10 cellular contexts compared by ENCODE assay signal in genomic region chr12:56722832-56723231, GRCh38. TPM values are rescaled to one million over a fixed set of nuclear protein-coding genes. Genes with fewer than 3 reads are reported as not detected.
DNase-seq lines count a peak whose midpoint lies in the region; ATAC-seq and TF ChIP-seq lines count a peak whose summit lies in the region.
"Had no signal": no experiment of that assay in that cellular context is flagged by ENCODE, and none has a peak within 500 bp of the region (broad histone marks: within the 10 kb centered on the region; RNA-seq: fewer than 3 reads in every experiment).

No MANE protein-coding gene starts in this region.

- H3K9ac ChIP-seq in NT2/D1 (ENCODE audit: insufficient read length, low read depth) (peak overlapping the region; percentile 99), endodermal cell (ENCODE audit: extremely low read depth, low read length, poor library complexity, severe bottlenecking) (peak overlapping the region; percentile 99)

- H2AFZ ChIP-seq in neuron (ENCODE audit: low read depth, low read length): no peak overlapping the region

- TF ChIP-seq CTCF in Calu3 (IDR thresholded peaks at IDR 0.05; ENCODE audit: unreplicated experiment) (no peak), endodermal cell (conservative IDR thresholded peaks at IDR 0.05) (no peak)

- H3K27ac Mint-ChIP-seq in Calu3 (ENCODE audit: unreplicated experiment): peak overlapping the region; percentile 89
- peak overlapping the region; percentile 40 for H3K27ac Mint-ChIP-seq in endodermal cell

- peak overlapping the region; percentile 97 for H3K4me3 ChIP-seq in NT2/D1 (ENCODE audit: insufficient read length, low read depth)
- peak overlapping the region; percentile 99 for H3K4me3 ChIP-seq in endodermal cell (ENCODE audit: low read length)
- H3K4me3 ChIP-seq in neuron (ENCODE audit: low read length): peak overlapping the region; percentile 87
- H3K4me3 ChIP-seq: lung had no signal

- H3K9me3 Mint-ChIP-seq in Calu3 (ENCODE audit: low read depth, unreplicated experiment) (no peaks in the 10 kb centered on the region), endodermal cell (no peaks in the 10 kb centered on the region)

- no peaks in the 10 kb centered on the region for H3K9me3 ChIP-seq in NT2/D1 (ENCODE audit: insufficient read depth, low read length)
- H3K9me3 ChIP-seq in endodermal cell (ENCODE audit: control insufficient read depth, low read length): no peaks in the 10 kb centered on the region
- H3K9me3 ChIP-seq in neuron (ENCODE audit: low read length): no peaks in the 10 kb centered on the region

- peaks cover 68% of the 10 kb centered on the region for H3K36me3 Mint-ChIP-seq in Calu3 (ENCODE audit: insufficient read depth, unreplicated experiment)
- H3K36me3 Mint-ChIP-seq in endodermal cell (ENCODE audit: low read depth): peaks cover 56% of the 10 kb centered on the region

- H3K27me3 ChIP-seq in NT2/D1 (ENCODE audit: insufficient read depth, insufficient read length) (no peaks in the 10 kb centered on the region), endodermal cell (ENCODE audit: control insufficient read depth, insufficient read depth, low read length, poor library complexity, severe bottlenecking) (no peaks in the 10 kb centered on the region), neuron (ENCODE audit: insufficient read depth, low read length) (no peaks in the 10 kb centered on the region)

- H3K4me1 Mint-ChIP-seq in Calu3 (ENCODE audit: low read depth, unreplicated experiment) (peaks cover 52% of the 10 kb centered on the region), endodermal cell (peaks cover 52% of the 10 kb centered on the region)

- ATAC-seq in sciatic nerve (no peak), GM21576 (IDR thresholded peaks at IDR 0.05; ENCODE audit: unreplicated experiment) (no peak)

- peaks cover 64% of the 10 kb centered on the region for H3K36me3 ChIP-seq in NT2/D1 (ENCODE audit: insufficient read depth, insufficient read length, low read length)
- H3K36me3 ChIP-seq in endodermal cell (ENCODE audit: control insufficient read depth, insufficient read depth, low read length): peaks cover 55% of the 10 kb centered on the region
- H3K36me3 ChIP-seq in neuron (ENCODE audit: insufficient read depth, low read length): peaks cover 46% of the 10 kb centered on the region

- CTCF ChIA-PET in Calu3 (lab: Charles Lee): interaction anchor here (1.0 kb wide), 1 partner anchor 86 kb away, joined by 4 read pairs; no protein-coding TSS in a partner anchor

- H3K4me1 ChIP-seq in NT2/D1 (ENCODE audit: insufficient read depth, insufficient read length) (peaks cover 14% of the 10 kb centered on the region), endodermal cell (ENCODE audit: control insufficient read depth, insufficient read depth, low read length) (peaks cover 3% of the 10 kb centered on the region), neuron (ENCODE audit: insufficient read depth, low read length) (peaks cover 26% of the 10 kb centered on the region)

- BruUV-seq in Calu3 (replicated peaks; lab: Mats Ljungman, UMichigan): no TSS peak

- H3K27me3 Mint-ChIP-seq in Calu3 (ENCODE audit: unreplicated experiment) (no peaks in the 10 kb centered on the region), endodermal cell (ENCODE audit: insufficient read depth) (no peaks in the 10 kb centered on the region)

- intact Hi-C loops in Calu3 (cut with micrococcal nuclease; ENCODE audit: unreplicated experiment) (loop anchor here (10.0 kb wide), 1 partner anchor 88 kb away; the partner anchor contains the start of gene BAZ2A), sciatic nerve (cut with DNase I) (no loop called here)

- 81 to 90% methylated on average over 2 to 4 of the region's 4 CpGs for WGBS in endodermal cell (ENCODE audit: insufficient coverage in 1 of 2, insufficient read length in 1 of 2), 2 experiments

- H3K4me3 Mint-ChIP-seq in Calu3 (ENCODE audit: low read depth, unreplicated experiment): peak overlapping the region; percentile 97
- H3K4me3 Mint-ChIP-seq in endodermal cell: peak overlapping the region; percentile 100

- no peak overlapping the region for H3K27ac ChIP-seq in endodermal cell (ENCODE audit: low read depth, low read length)

- DNase-seq in Calu3 (no peak), NT2/D1 (ENCODE audit: low read depth, low spot score) (no peak), endodermal cell (no peak), NOMO-1 treated with dmso at 0.1 percent for 144 hours (lab: John Stamatoyannopoulos, UW; ENCODE audit: unreplicated experiment) (no peak), sciatic nerve (ENCODE audit: low spot score) (no peak), NCI-H446 (lab: John Stamatoyannopoulos, UW) (no peak)
- DNase-seq: activated CD4-positive, alpha-beta T cell treated with anti-CD3 and anti-CD28 coated beads, Interleukin-2, amount 50 U/mL, for 48 hours had no signal

RNA-seq across cellular contexts. Expression of gene NACA, which starts 2.3 kb away (rescaled TPM):
- 771 and 835 TPM in 2 replicates for total RNA-seq in Calu3 (2022)
- 100 to 1,000 TPM; 817 to 958 TPM for total RNA-seq in endodermal cell
- 1,626 TPM for polyA plus RNA-seq in endodermal cell (2013, experiment 1 of 2)
- 1,491 TPM for polyA plus RNA-seq in endodermal cell (2013, experiment 2 of 2)
- total RNA-seq in sciatic nerve: 690 TPM

RNA-seq across cellular contexts. Expression of gene PRIM1, which starts 29.3 kb away (rescaled TPM):
- total RNA-seq in Calu3 (2022) (35.3 and 39.7 TPM in 2 replicates), endodermal cell (10 to 100 TPM; 34.8 to 44.2 TPM), sciatic nerve (6.4 TPM)
- 50.0 TPM for polyA plus RNA-seq in endodermal cell (2013, experiment 1 of 2)
- polyA plus RNA-seq in endodermal cell (2013, experiment 2 of 2): 46.0 TPM

RNA-seq across cellular contexts. Expression of gene PTGES3, which starts 34.7 kb away (rescaled TPM):
- total RNA-seq in Calu3 (2022): 435 and 437 TPM in 2 replicates
- 100 to 1,000 TPM; 275 to 320 TPM for total RNA-seq in endodermal cell
- 328 TPM for polyA plus RNA-seq in endodermal cell (2013, experiment 1 of 2)
- polyA plus RNA-seq in endodermal cell (2013, experiment 2 of 2): 314 TPM
- 157 TPM for total RNA-seq in sciatic nerve

RNA-seq across cellular contexts. Expression of gene HSD17B6, which starts 40.3 kb away (rescaled TPM):
- total RNA-seq in Calu3 (2022) (0.26 and 0.56 TPM in 2 replicates), endodermal cell (under 1 TPM; 0.57 to 0.89 TPM), sciatic nerve (0.67 TPM)
- 3.2 TPM for polyA plus RNA-seq in endodermal cell (2013, experiment 1 of 2)
- 1.4 TPM for polyA plus RNA-seq in endodermal cell (2013, experiment 2 of 2)
